10 cellular contexts compared by ENCODE assay signal in genomic region chr9:89437772-89438171, GRCh38.
DNase-seq lines count a peak whose midpoint lies in the region; ATAC-seq, FAIRE-seq and TF ChIP-seq lines count a peak whose summit lies in the region.
"Had no signal": no experiment of that assay in that cellular context is flagged by ENCODE, and none has a peak within 500 bp of the region (broad histone marks: within the 10 kb centered on the region; RNA-seq: fewer than 3 reads in every experiment).

No MANE protein-coding gene starts in this region.

- DNase-seq in activated T-cell treated with anti-CD3 and anti-CD28 coated beads, Interleukin-2, amount 50 U/mL, for 72 hours, result no peak
- no peak for DNase-seq in activated T-cell treated with anti-CD3 and anti-CD28 coated beads, Interleukin-2, amount 50 U/mL, for 48 hours
- DNase-seq in activated CD4-positive, alpha-beta memory T cell treated with anti-CD3 and anti-CD28 coated beads, Interleukin-2, amount 10 ng/mL, durations not matched to agents 7 days and 5 days, result no peak
- no peak for DNase-seq in kidney
- DNase-seq in transverse colon, result no peak
- no peak for DNase-seq in NCI-H146 (lab: John Stamatoyannopoulos, UW)
- DNase-seq in omental fat pad (ENCODE audit: low spot score), result no peak
- DNase-seq: mesendoderm had no signal

- FAIRE-seq in kidney (lab: Jason Lieb, UNC), result no peak

- H3K4me1 ChIP-seq in kidney (ENCODE audit: control insufficient read depth in 1 of 2, insufficient read depth in 1 of 2, low read depth in 1 of 2, low read length in 2 of 2) (peaks cover 31 to 58% of the 10 kb centered on the region in 2 donors), transverse colon (peaks cover 24 to 64% (median 41%) of the 10 kb centered on the region in 4 donors)

- H3K4me1 Mint-ChIP-seq in activated T-cell treated with anti-CD3 and anti-CD28 coated beads, Interleukin-2, amount 50 U/mL, for 72 hours (ENCODE audit: low read depth), result peaks cover 87% of the 10 kb centered on the region
- H3K4me1 Mint-ChIP-seq in activated CD4-positive, alpha-beta memory T cell treated with anti-CD3 and anti-CD28 coated beads, Interleukin-2, amount 10 ng/mL, durations not matched to agents 7 days and 5 days, result peaks cover 83% of the 10 kb centered on the region

- intact Hi-C loops in kidney (cut with DNase I) (no loop called here), transverse colon (cut with DNase I; ENCODE audit: low total_unique reads) (no loop called here)

- H3K9me3 ChIP-seq in kidney (ENCODE audit: control insufficient read depth in 1 of 2, low read length in 2 of 2) (no peaks in the 10 kb centered on the region), transverse colon (no peaks in the 10 kb centered on the region)
- H3K9me3 ChIP-seq: psoas muscle had no signal

- TF ChIP-seq EP300 in transverse colon (IDR thresholded peaks at IDR 0.05; ENCODE audit: low read depth), result no peak

- TF ChIP-seq CTCF in kidney (IDR thresholded peaks at IDR 0.05; ENCODE audit: borderline replicate concordance, extremely low read depth, insufficient read depth), result no peak
- no peak for TF ChIP-seq CTCF in transverse colon (IDR thresholded peaks at IDR 0.05)
- no peak for TF ChIP-seq CTCF in omental fat pad (IDR thresholded peaks at IDR 0.05)

- no peaks in the 10 kb centered on the region for H3K27me3 ChIP-seq in transverse colon

- H3K36me3 Mint-ChIP-seq in activated T-cell treated with anti-CD3 and anti-CD28 coated beads, Interleukin-2, amount 50 U/mL, for 72 hours (ENCODE audit: insufficient read depth in 2 of 2), result peaks cover 1 to 8% of the 10 kb centered on the region in 2 donors
- H3K36me3 Mint-ChIP-seq in activated CD4-positive, alpha-beta memory T cell treated with anti-CD3 and anti-CD28 coated beads, Interleukin-2, amount 10 ng/mL, durations not matched to agents 7 days and 5 days (ENCODE audit: low read depth), result peaks cover 58% of the 10 kb centered on the region

- 75% methylated on average over 5 of the region's 5 CpGs; no CpG with 5 or more reads in 1 of the 2 donors for WGBS in transverse colon (ENCODE audit: low coverage in 1 of 2), 2 donors

- CTCF ChIA-PET in activated CD4-positive, alpha-beta memory T cell treated with anti-CD3 and anti-CD28 coated beads, Interleukin-2, amount 10 ng/mL, durations not matched to agents 7 days and 5 days (lab: Charles Lee), result interaction anchor here (1.2 to 3.8 kb wide), 2 partner anchors 8 to 111 kb away, joined by 5 to 16 read pairs; no protein-coding TSS in a partner anchor

- POLR2A ChIA-PET in activated CD4-positive, alpha-beta memory T cell treated with anti-CD3 and anti-CD28 coated beads, Interleukin-2, amount 10 ng/mL, durations not matched to agents 7 days and 5 days (lab: Charles Lee), result interaction anchor here (0.8 to 2.4 kb wide), 6 partner anchors 8 to 111 kb away, joined by 3 to 8 read pairs (median 3); no protein-coding TSS in a partner anchor

- no peaks in the 10 kb centered on the region for H3K27me3 Mint-ChIP-seq in activated T-cell treated with anti-CD3 and anti-CD28 coated beads, Interleukin-2, amount 50 U/mL, for 72 hours (ENCODE audit: low read depth)
- no peaks in the 10 kb centered on the region for H3K27me3 Mint-ChIP-seq in activated CD4-positive, alpha-beta memory T cell treated with anti-CD3 and anti-CD28 coated beads, Interleukin-2, amount 10 ng/mL, durations not matched to agents 7 days and 5 days

- peak in 1 of 2 donors; percentile 2 for ATAC-seq in activated T-cell treated with anti-CD3 and anti-CD28 coated beads, Interleukin-2, amount 50 U/mL, for 72 hours (replicated peaks in 1 of 2)
- ATAC-seq in omental fat pad (ENCODE audit: low FRiP score) (no peak), HG03469 (IDR thresholded peaks at IDR 0.05; ENCODE audit: unreplicated experiment) (no peak)
- ATAC-seq: psoas muscle had no signal

- peak overlapping the region; percentile 43 to 57 for H3K4me3 Mint-ChIP-seq in activated T-cell treated with anti-CD3 and anti-CD28 coated beads, Interleukin-2, amount 50 U/mL, for 72 hours
- no peak overlapping the region for H3K4me3 Mint-ChIP-seq in activated CD4-positive, alpha-beta memory T cell treated with anti-CD3 and anti-CD28 coated beads, Interleukin-2, amount 10 ng/mL, durations not matched to agents 7 days and 5 days

- no peaks in the 10 kb centered on the region for H3K9me3 Mint-ChIP-seq in activated T-cell treated with anti-CD3 and anti-CD28 coated beads, Interleukin-2, amount 50 U/mL, for 72 hours
- H3K9me3 Mint-ChIP-seq in activated CD4-positive, alpha-beta memory T cell treated with anti-CD3 and anti-CD28 coated beads, Interleukin-2, amount 10 ng/mL, durations not matched to agents 7 days and 5 days, result no peaks in the 10 kb centered on the region

- H3K4me3 ChIP-seq in kidney (ENCODE audit: low read length in 2 of 2), result no peak overlapping the region
- no peak overlapping the region for H3K4me3 ChIP-seq in transverse colon
- H3K4me3 ChIP-seq: psoas muscle had no signal

- in situ Hi-C loops in transverse colon (cut with MboI; ENCODE audit: low pct_ligation_motif_present in 1 of 4, low pct_unique_long_range_greater_than_20kb in 1 of 4, low sequenced_read_pairs in 3 of 4), result no loop called here

- no peak for TF ChIP-seq POLR2A in transverse colon (IDR thresholded peaks at IDR 0.05)

- no peak overlapping the region for H3K9ac ChIP-seq in kidney (ENCODE audit: low read length in 2 of 2)

- H3K27ac Mint-ChIP-seq in activated T-cell treated with anti-CD3 and anti-CD28 coated beads, Interleukin-2, amount 50 U/mL, for 72 hours, result peak overlapping the region; percentile 21
- peak overlapping the region; percentile 74 for H3K27ac Mint-ChIP-seq in activated CD4-positive, alpha-beta memory T cell treated with anti-CD3 and anti-CD28 coated beads, Interleukin-2, amount 10 ng/mL, durations not matched to agents 7 days and 5 days

- H3K27ac ChIP-seq in kidney (ENCODE audit: low read depth in 2 of 2, low read length in 2 of 2) (peak overlapping the region; percentile 26 to 40), transverse colon (peak overlapping the region; percentile 13 to 51 (median 34))
- H3K27ac ChIP-seq: psoas muscle had no signal

- H3K36me3 ChIP-seq in kidney (ENCODE audit: control insufficient read depth in 1 of 2, insufficient read depth in 2 of 2, low read length in 2 of 2) (no peaks in the 10 kb centered on the region), transverse colon (no peaks in the 10 kb centered on the region)
